In the genomic region with DNA sequence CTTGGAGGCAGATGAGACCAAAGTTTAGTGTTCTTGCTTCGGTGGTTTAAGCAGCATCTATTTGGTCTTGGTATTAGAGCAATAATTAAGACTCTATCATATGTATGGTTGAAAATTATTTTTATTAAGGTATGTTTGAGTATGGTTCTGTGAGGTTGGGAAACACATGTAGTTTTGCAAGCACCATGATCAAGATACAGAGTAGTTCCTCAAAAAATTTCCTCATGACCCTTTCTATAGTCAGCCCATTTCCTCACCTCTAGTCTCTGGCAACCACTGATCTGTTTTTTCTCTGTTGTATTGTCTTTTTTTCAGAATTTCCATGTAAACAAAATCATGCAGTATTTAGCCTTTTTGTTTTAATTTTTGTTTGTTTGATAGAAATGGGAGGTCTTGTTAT, we compare ENCODE assay signal across 1 cellular context.
TF ChIP-seq lines count a peak whose summit lies in the region.

No MANE protein-coding gene starts in this region.

TF ChIP-seq in K562, 482 proteins besides CTCF, POLR2A, EP300 and RAD21 (continued from another document):
- TF ChIP-seq CUX1 (CRISPR knock-in tag; IDR thresholded peaks at IDR 0.05) = no peak
